8 cellular contexts compared by ENCODE assay signal in genomic region chr3:129607391-129608068, GRCh38. TPM values are rescaled to one million over a fixed set of nuclear protein-coding genes. Genes with fewer than 3 reads are reported as not detected.
DNase-seq lines count a peak whose midpoint lies in the region; ATAC-seq and TF ChIP-seq lines count a peak whose summit lies in the region.

No MANE protein-coding gene starts in this region.

- H3K9me3 Mint-ChIP-seq in activated CD4-positive, alpha-beta T cell treated with anti-CD3 and anti-CD28 coated beads, Interleukin-2, amount 10 ng/mL, durations not matched to agents 24 days and 14 days = no peaks in the 10 kb centered on the region

- TF ChIP-seq POLR2A in body of pancreas (IDR thresholded peaks at IDR 0.05) (no peak), lower leg skin (IDR thresholded peaks at IDR 0.05) (no peak), testis (IDR thresholded peaks at IDR 0.05) (no peak)

- no peak for ATAC-seq in body of pancreas

- H3K27me3 ChIP-seq in body of pancreas (no peaks in the 10 kb centered on the region), testis (no peaks in the 10 kb centered on the region)

- peaks cover 13% of the 10 kb centered on the region for H3K4me1 Mint-ChIP-seq in activated CD4-positive, alpha-beta T cell treated with anti-CD3 and anti-CD28 coated beads, Interleukin-2, amount 10 ng/mL, durations not matched to agents 24 days and 14 days

- DNase-seq in activated CD4-positive, alpha-beta T cell treated with anti-CD3 and anti-CD28 coated beads, Interleukin-2, amount 10 ng/mL, durations not matched to agents 24 days and 14 days = no peak
- DNase-seq in activated CD4-positive, alpha-beta T cell treated with anti-CD3 and anti-CD28 coated beads, Interleukin-2, amount 50 U/mL, for 48 hours = no peak
- DNase-seq in body of pancreas = no peak
- no peak for DNase-seq in lower leg skin (ENCODE audit: low spot score in 2 of 2)
- no peak for DNase-seq in testis
- DNase-seq in NOMO-1 treated with DMSO at 0.1 percent for 48 hours (lab: John Stamatoyannopoulos, UW; ENCODE audit: unreplicated experiment) = no peak
- no peak for DNase-seq in hepatic stellate cell (ENCODE audit: low spot score)
- no peak for DNase-seq in RKO (ENCODE audit: low spot score)

- H3K36me3 ChIP-seq in body of pancreas (replicated peaks in 1 of 2; ENCODE audit: insufficient read depth in 1 of 2, low read depth in 2 of 2) (no peaks in the 10 kb centered on the region), testis (ENCODE audit: low read depth, missing control alignments) (no peaks in the 10 kb centered on the region)

- H3K27ac Mint-ChIP-seq in activated CD4-positive, alpha-beta T cell treated with anti-CD3 and anti-CD28 coated beads, Interleukin-2, amount 10 ng/mL, durations not matched to agents 24 days and 14 days = peak overlapping the region; percentile 4

- peaks cover 7% of the 10 kb centered on the region for H3K36me3 Mint-ChIP-seq in activated CD4-positive, alpha-beta T cell treated with anti-CD3 and anti-CD28 coated beads, Interleukin-2, amount 10 ng/mL, durations not matched to agents 24 days and 14 days (ENCODE audit: low read depth)

- peak overlapping the region; percentile 92 for H3K4me3 Mint-ChIP-seq in activated CD4-positive, alpha-beta T cell treated with anti-CD3 and anti-CD28 coated beads, Interleukin-2, amount 10 ng/mL, durations not matched to agents 24 days and 14 days

- H3K27ac ChIP-seq in body of pancreas = peak overlapping the region in 3 of 4 donors; percentile 66 to 79 (median 74)
- H3K27ac ChIP-seq in testis = peak overlapping the region; percentile 91 to 93

- H3K4me3 ChIP-seq in body of pancreas (peak overlapping the region in 1 of 2 donors; percentile 47), lower leg skin (ENCODE audit: low read depth, poor library complexity, severe bottlenecking) (peak overlapping the region; percentile 44), testis (peak overlapping the region; percentile 58 to 72)

- H3K27me3 Mint-ChIP-seq in activated CD4-positive, alpha-beta T cell treated with anti-CD3 and anti-CD28 coated beads, Interleukin-2, amount 10 ng/mL, durations not matched to agents 24 days and 14 days = peaks cover 51% of the 10 kb centered on the region

- H3K4me1 ChIP-seq in body of pancreas (peaks cover 46% of the 10 kb centered on the region), testis (peaks cover 37% of the 10 kb centered on the region)

- 40 to 51% methylated on average over 8 to 18 of the region's 18 CpGs for WGBS in body of pancreas, 2 donors
- WGBS in lower leg skin, 2 donors = 43 to 49% methylated on average over 18 of the region's 18 CpGs
- WGBS in testis, 2 donors = 20 to 39% methylated on average over 11 to 18 of the region's 18 CpGs

- H3K9me3 ChIP-seq in body of pancreas (no peaks in the 10 kb centered on the region), testis (no peaks in the 10 kb centered on the region)

- intact Hi-C loops in activated CD4-positive, alpha-beta T cell treated with anti-CD3 and anti-CD28 coated beads, Interleukin-2, amount 10 ng/mL, durations not matched to agents 24 days and 14 days (cut with micrococcal nuclease) = loop anchor here (10.0 kb wide), 2 partner anchors 113 to 1113 kb away; partner anchors contain the start of gene GATA2
- intact Hi-C loops in body of pancreas (cut with DNase I) (no loop called here), lower leg skin (cut with DNase I; ENCODE audit: low total_unique reads) (no loop called here), testis (cut with DNase I; ENCODE audit: low total_unique reads) (loop anchor here (5.0 to 10.0 kb wide), 2 partner anchors 53 to 115 kb away; no protein-coding TSS in a partner anchor)

- TF ChIP-seq CTCF in body of pancreas (IDR thresholded peaks at IDR 0.05) (no peak), lower leg skin (IDR thresholded peaks at IDR 0.05) (no peak), testis (IDR thresholded peaks at IDR 0.05) (no peak)

RNA-seq across cellular contexts. Expression of gene PLXND1, which starts 1.1 kb away (rescaled TPM):
- 1.6 and 1.7 TPM in 2 replicates for total RNA-seq in activated CD4-positive, alpha-beta T cell treated with anti-CD3 and anti-CD28 coated beads, Interleukin-2, amount 10 ng/mL, durations not matched to agents 24 days and 14 days
- total RNA-seq in body of pancreas = 100 to 1,000 TPM in 1 of 2 donors, 10 to 100 TPM in 1; 47.7 to 135 TPM
- 10 to 100 TPM; 24.0 to 42.6 (median 30.3) TPM for total RNA-seq in lower leg skin
- total RNA-seq in testis = 10 to 100 TPM; 50.2 to 87.8 TPM
- polyA plus RNA-seq in testis (ENCODE audit: insufficient read depth, low read depth, low replicate concordance) = 69.2 TPM

Comparison
In these comparisons a context has a peak if more than half of its experiments do, and no peak if none do; other contexts are left out.
1. intact Hi-C loops: an anchor here in activated CD4-positive, alpha-beta T cell treated with anti-CD3 and anti-CD28 coated beads, Interleukin-2, amount 10 ng/mL, durations not matched to agents 24 days and 14 days (10.0 kb wide) and testis (5.0 to 10.0 kb wide); none called in body of pancreas and lower leg skin.